Comparison of ENCODE assay signal across 14 cellular contexts in the genomic region with DNA sequence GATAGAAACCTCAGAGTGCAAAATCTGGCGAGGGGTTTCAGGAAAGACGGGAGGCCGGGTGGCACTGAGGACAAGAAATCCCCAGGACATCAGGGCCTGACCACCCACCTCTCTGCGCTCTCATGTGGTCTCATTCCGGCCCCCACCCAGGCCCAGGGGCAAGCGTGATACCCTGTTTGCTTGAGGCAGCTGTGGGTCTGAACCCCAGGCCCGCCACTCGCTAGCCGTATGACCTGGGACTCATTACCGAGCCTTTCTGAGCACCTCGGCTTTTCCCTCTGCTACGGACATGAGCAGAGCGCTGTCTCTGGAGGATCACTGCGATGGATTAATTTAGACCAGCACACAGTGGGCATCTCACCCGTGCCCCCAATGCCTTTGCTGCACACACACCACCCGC. TPM values are rescaled to one million over a fixed set of nuclear protein-coding genes. Genes with fewer than 3 reads are reported as not detected.
A peak's percentile ranks its signal among the peaks of the same experiment; 100 is the strongest.
DNase-seq lines count a peak whose midpoint lies in the region; ATAC-seq, FAIRE-seq and TF ChIP-seq lines count a peak whose summit lies in the region.
"Had no signal": no experiment of that assay in that cellular context is flagged by ENCODE, and none has a peak within 500 bp of the region (broad histone marks: within the 10 kb centered on the region; RNA-seq: fewer than 3 reads in every experiment).

No MANE protein-coding gene starts in this region.

- no peaks in the 10 kb centered on the region; a peak in 1 of 5 replicates for H3K9me3 Mint-ChIP-seq in H9
- H3K9me3 Mint-ChIP-seq in astrocyte (ENCODE audit: unreplicated experiment): peaks cover 2% of the 10 kb centered on the region
- H3K9me3 Mint-ChIP-seq in nephron progenitor cell: no peaks in the 10 kb centered on the region
- H3K9me3 Mint-ChIP-seq: neural crest cell had no signal

- no peak overlapping the region for H3K27ac Mint-ChIP-seq in H9
- H3K27ac Mint-ChIP-seq in astrocyte (ENCODE audit: unreplicated experiment): no peak overlapping the region
- no peak overlapping the region for H3K27ac Mint-ChIP-seq in nephron progenitor cell

- no CpG with 5 or more reads among the region's 16 CpGs for WGBS in H9 (ENCODE audit: extremely low coverage, insufficient read length, low lambda C conversion rate)
- 81% methylated on average over 16 of the region's 16 CpGs for WGBS in smooth muscle cell (ENCODE audit: low lambda C conversion rate)

- H2BK15ac ChIP-seq in H9 (ENCODE audit: low read depth, low read length): no peak overlapping the region

- H3K36me3 ChIP-seq in astrocyte (ENCODE audit: insufficient read depth, low read length) (no peaks in the 10 kb centered on the region), right atrium auricular region (no peaks in the 10 kb centered on the region), smooth muscle cell (ENCODE audit: low read depth) (no peaks in the 10 kb centered on the region)

- H3K4me3 ChIP-seq in astrocyte (ENCODE audit: insufficient read depth, low read depth, low read length): no peak overlapping the region
- no peak overlapping the region for H3K4me3 ChIP-seq in right atrium auricular region
- no peak overlapping the region for H3K4me3 ChIP-seq in smooth muscle cell

- H3K27me3 Mint-ChIP-seq in H9 (ENCODE audit: low read depth) (peaks cover 16% of the 10 kb centered on the region), astrocyte (ENCODE audit: low read depth, unreplicated experiment) (peaks cover 57% of the 10 kb centered on the region), nephron progenitor cell (ENCODE audit: low read depth, poor library complexity) (peaks cover 22% of the 10 kb centered on the region)

- peaks cover 13 to 14% of the 10 kb centered on the region in 2 experiments for H3K4me1 Mint-ChIP-seq in H9
- peaks cover 16% of the 10 kb centered on the region for H3K4me1 Mint-ChIP-seq in astrocyte (ENCODE audit: low read depth, unreplicated experiment)
- H3K4me1 Mint-ChIP-seq in nephron progenitor cell: peaks cover 56% of the 10 kb centered on the region

- H3K27ac ChIP-seq in H9 (ENCODE audit: insufficient read length, low read depth, low read length) (no peak overlapping the region), astrocyte (ENCODE audit: low read depth, low read length) (no peak overlapping the region), right atrium auricular region (peak overlapping the region; percentile 77 to 82), smooth muscle cell (ENCODE audit: low read depth) (peak overlapping the region; percentile 71)

- H3K36me3 Mint-ChIP-seq in H9 (ENCODE audit: insufficient read depth in 1 of 3, low read depth in 3 of 3): no peaks in the 10 kb centered on the region
- no peaks in the 10 kb centered on the region for H3K36me3 Mint-ChIP-seq in astrocyte (ENCODE audit: low read depth, unreplicated experiment)
- H3K36me3 Mint-ChIP-seq in nephron progenitor cell (ENCODE audit: low read depth): no peaks in the 10 kb centered on the region

- no peaks in the 10 kb centered on the region for H3K4me1 ChIP-seq in H9 (ENCODE audit: insufficient read depth, low read length)
- H3K4me1 ChIP-seq in astrocyte (ENCODE audit: insufficient read depth, low read length): peaks cover 16% of the 10 kb centered on the region
- H3K4me1 ChIP-seq in right atrium auricular region: peaks cover 7 to 49% of the 10 kb centered on the region in 2 donors
- H3K4me1 ChIP-seq in smooth muscle cell (ENCODE audit: low read depth): no peaks in the 10 kb centered on the region

- H3K9me3 ChIP-seq in H9 (ENCODE audit: control insufficient read depth, low read depth, low read length) (no peaks in the 10 kb centered on the region), astrocyte (ENCODE audit: insufficient read depth, low read depth, low read length) (no peaks in the 10 kb centered on the region), right atrium auricular region (no peaks in the 10 kb centered on the region), smooth muscle cell (replicated peaks; ENCODE audit: low read depth) (no peaks in the 10 kb centered on the region)

- no peak overlapping the region for H2BK120ac ChIP-seq in H9 (ENCODE audit: low read depth, low read length, poor library complexity, severe bottlenecking)

- H2AK5ac ChIP-seq in H9 (ENCODE audit: insufficient read length, low read length): no peak overlapping the region

- H3K79me2 ChIP-seq in H9 (ENCODE audit: insufficient read depth, low read length) (no peaks in the 10 kb centered on the region), astrocyte (ENCODE audit: insufficient read depth, low read length) (no peaks in the 10 kb centered on the region), smooth muscle cell (ENCODE audit: low read depth) (no peaks in the 10 kb centered on the region)

- H3K4me3 Mint-ChIP-seq in H9 (no peak overlapping the region), astrocyte (ENCODE audit: unreplicated experiment) (no peak overlapping the region), nephron progenitor cell (no peak overlapping the region)
- H3K4me3 Mint-ChIP-seq: neural crest cell had no signal

- H3T11ph ChIP-seq in H9 (ENCODE audit: low read length): no peak overlapping the region

- H3K4ac ChIP-seq in H9 (ENCODE audit: low read depth, low read length): no peak overlapping the region

- no peak overlapping the region for H2BK12ac ChIP-seq in H9 (ENCODE audit: insufficient read length, low read depth, low read length)

- no peaks in the 10 kb centered on the region for H3K79me1 ChIP-seq in H9 (ENCODE audit: insufficient read depth, low read depth, low read length, poor library complexity, severe bottlenecking)

- no peak for FAIRE-seq in astrocyte (lab: Jason Lieb, UNC)

- no peak for ATAC-seq in GM18511 (IDR thresholded peaks at IDR 0.05; ENCODE audit: unreplicated experiment)

- H2BK20ac ChIP-seq in H9 (ENCODE audit: low read depth, low read length, poor library complexity, severe bottlenecking): no peak overlapping the region

- TF ChIP-seq CTCF in H9 (conservative IDR thresholded peaks at IDR 0.05) (no peak), astrocyte (IDR thresholded peaks at IDR 0.05; ENCODE audit: insufficient read depth, low read depth, low read length) (no peak), right atrium auricular region (IDR thresholded peaks at IDR 0.05) (no peak), smooth muscle cell (IDR thresholded peaks at IDR 0.05; ENCODE audit: borderline replicate concordance, insufficient read depth, poor library complexity, severe bottlenecking) (no peak), nephron progenitor cell (IDR thresholded peaks at IDR 0.05) (no peak)

- H3K23me2 ChIP-seq in H9 (ENCODE audit: insufficient read length, low read depth, low read length, poor library complexity, severe bottlenecking): no peaks in the 10 kb centered on the region

- H3K56ac ChIP-seq in H9 (ENCODE audit: insufficient read length, low read depth, low read length): no peak overlapping the region

- no peak overlapping the region for H3K18ac ChIP-seq in H9 (ENCODE audit: insufficient read length, low read depth, low read length)

- no peak overlapping the region for H4K91ac ChIP-seq in H9 (ENCODE audit: insufficient read length, low read depth, low read length)

- H2AFZ ChIP-seq in H9 (ENCODE audit: low read length) (no peak overlapping the region), astrocyte (ENCODE audit: low read depth, low read length) (no peak overlapping the region), smooth muscle cell (ENCODE audit: low read depth) (no peak overlapping the region)

- no peak overlapping the region for H3K14ac ChIP-seq in H9 (ENCODE audit: insufficient read depth, low read length)

- no peak overlapping the region for H4K8ac ChIP-seq in H9 (replicated peaks; ENCODE audit: insufficient read length, low read depth, low read length)

- H4K20me1 ChIP-seq in H9 (ENCODE audit: control insufficient read depth, insufficient read depth, insufficient read length): no peaks in the 10 kb centered on the region
- no peaks in the 10 kb centered on the region for H4K20me1 ChIP-seq in astrocyte (ENCODE audit: insufficient read depth, low read length)
- H4K20me1 ChIP-seq in smooth muscle cell (ENCODE audit: low read depth): no peaks in the 10 kb centered on the region

- peaks cover 14% of the 10 kb centered on the region for H3F3A ChIP-seq in smooth muscle cell (ENCODE audit: low read depth)

- H2BK5ac ChIP-seq in H9 (ENCODE audit: insufficient read length, low read length): no peak overlapping the region

- peak; percentile 22 for DNase-seq in H9
- no peak for DNase-seq in astrocyte (ENCODE audit: low read depth)
- peak; percentile 60 for DNase-seq in right atrium auricular region (ENCODE audit: low spot score)
- no peak for DNase-seq in smooth muscle cell (lab: John Stamatoyannopoulos, UW; ENCODE audit: unreplicated experiment)
- DNase-seq in midbrain (lab: John Stamatoyannopoulos, UW): no peak
- no peak for DNase-seq in dermis blood vessel endothelial cell
- DNase-seq in nephron progenitor cell: no peak
- DNase-seq: activated CD4-positive, CD25-positive, alpha-beta regulatory T cell; effector CD4-positive, alpha-beta T cell; MV-4-11; NK-92 treated with Interleukin-12 subunit alpha and Interleukin-12 subunit beta, amount 100 ng/mL, for 24 hours had no signal

- no peak overlapping the region for H3K4me2 ChIP-seq in H9 (ENCODE audit: insufficient read depth, insufficient read length, low read length)
- H3K4me2 ChIP-seq in astrocyte (ENCODE audit: low read length): peak overlapping the region; percentile 40
- peak overlapping the region; percentile 38 for H3K4me2 ChIP-seq in smooth muscle cell

- H4K5ac ChIP-seq in H9 (ENCODE audit: insufficient read length, low read depth, low read length): no peak overlapping the region

- H3K23ac ChIP-seq in H9 (ENCODE audit: insufficient read length, low read depth, low read length): no peak overlapping the region

- H3K9ac ChIP-seq in H9 (ENCODE audit: extremely low read depth, insufficient read length, low read length): no peak overlapping the region
- H3K9ac ChIP-seq in astrocyte (ENCODE audit: low read length): no peak overlapping the region
- no peak overlapping the region for H3K9ac ChIP-seq in smooth muscle cell (ENCODE audit: low read depth)

- H3K27me3 ChIP-seq in H9 (ENCODE audit: insufficient read depth, low read length) (no peaks in the 10 kb centered on the region), astrocyte (ENCODE audit: insufficient read depth, low read length) (peaks cover 8% of the 10 kb centered on the region), right atrium auricular region (no peaks in the 10 kb centered on the region), smooth muscle cell (ENCODE audit: low read depth) (no peaks in the 10 kb centered on the region)

RNA-seq across cellular contexts. Expression of a gene that starts 25.5 kb away (rescaled TPM):
- 3.3 and 3.5 TPM in 2 replicates for total RNA-seq in H9 (2021)
- total RNA-seq in astrocyte: 3.1 and 3.7 TPM in 2 replicates
- 1 to 10 TPM; 1.8 to 2.0 TPM for total RNA-seq in right atrium auricular region
- total RNA-seq in smooth muscle cell: 2.5 and 3.4 TPM in 2 replicates
- 2.9 and 3.8 TPM in 2 replicates for polyA plus RNA-seq in smooth muscle cell
- 2.8 and 4.3 TPM in 2 replicates for total RNA-seq in dermis blood vessel endothelial cell

RNA-seq across cellular contexts. Expression of a gene that starts 35.3 kb away (rescaled TPM):
- 0.22 and 0.42 TPM in 2 replicates for total RNA-seq in H9 (2021)
- 0.10 and 0.18 TPM in 2 replicates for total RNA-seq in astrocyte
- 1 to 10 TPM; 4.6 to 9.8 TPM for total RNA-seq in right atrium auricular region
- total RNA-seq in smooth muscle cell: 0.04 and 0.67 TPM in 2 replicates
- 1.2 and 1.6 TPM in 2 replicates for polyA plus RNA-seq in smooth muscle cell
- not detected in 2 replicates for total RNA-seq in dermis blood vessel endothelial cell
- total RNA-seq: kidney epithelial cell had no signal

RNA-seq across cellular contexts. Expression of a gene that starts 40.2 kb away (rescaled TPM):
- total RNA-seq in H9 (2021) (27.7 and 28.9 TPM in 2 replicates), astrocyte (59.5 and 60.4 TPM in 2 replicates), right atrium auricular region (10 to 100 TPM; 18.6 to 18.7 TPM), smooth muscle cell (20.5 and 24.1 TPM in 2 replicates), dermis blood vessel endothelial cell (12.8 and 14.0 TPM in 2 replicates)
- 29.4 and 31.7 TPM in 2 replicates for polyA plus RNA-seq in smooth muscle cell

Comparison
In these comparisons a context has a peak if more than half of its experiments do, and no peak if none do; other contexts are left out.
1. DNase-seq: peak in H9 (single experiment) and right atrium auricular region (single experiment); none in astrocyte (single experiment), smooth muscle cell (single experiment), midbrain (single experiment), dermis blood vessel endothelial cell (single experiment) and nephron progenitor cell (single experiment).
2. H3K27ac ChIP-seq: peak in right atrium auricular region (2 of 2) and smooth muscle cell (single experiment); none in H9 (single experiment) and astrocyte (single experiment).